8 cellular contexts compared by ENCODE assay signal in genomic region chr10:80535671-80536360, GRCh38. TPM values are rescaled to one million over a fixed set of nuclear protein-coding genes. Genes with fewer than 3 reads are reported as not detected.
DNase-seq lines count a peak whose midpoint lies in the region; TF ChIP-seq lines count a peak whose summit lies in the region.

No MANE protein-coding gene starts in this region.

- H3K9me3 ChIP-seq in esophagus (ENCODE audit: control insufficient read depth in 2 of 2, insufficient read depth in 1 of 2, low read depth in 1 of 2, low read length in 1 of 2): no peaks in the 10 kb centered on the region
- no peaks in the 10 kb centered on the region for H3K9me3 ChIP-seq in neutrophil
- no peaks in the 10 kb centered on the region for H3K9me3 ChIP-seq in thyroid gland

- 23 to 24% methylated on average over 50 of the region's 50 CpGs for WGBS in esophagus, 2 donors
- WGBS in thyroid gland, 2 donors: 33 to 41% methylated on average over 28 to 37 of the region's 50 CpGs

- DNase-seq in GM04504 (ENCODE audit: low read depth) (peak; percentile 6), H7 (peak; percentile 96), NCI-H1092 treated with DMSO at 0.1 percent for 48 hours (lab: John Stamatoyannopoulos, UW) (peak; percentile 55), thyroid gland (peak; percentile 79 to 87), NCI-H187 (lab: John Stamatoyannopoulos, UW) (no peak)
- peak; percentile 44 to 56 for DNase-seq in activated CD8-positive, alpha-beta memory T cell treated with anti-CD3 and anti-CD28 coated beads for 4 hours (ENCODE audit: low read depth in 2 of 2)

- TF ChIP-seq POLR2A in thyroid gland (IDR thresholded peaks at IDR 0.05): peak in 1 of 2 donors; percentile 66

- intact Hi-C loops in thyroid gland (cut with DNase I): no loop called here

- H3K4me1 ChIP-seq in esophagus (ENCODE audit: control insufficient read depth in 2 of 2, insufficient read depth in 2 of 2, low read length in 1 of 2) (peaks cover 3 to 22% of the 10 kb centered on the region in 2 donors), neutrophil (ENCODE audit: control insufficient read depth in 1 of 2, insufficient read depth in 1 of 2, low read depth in 1 of 2, low read length in 1 of 2) (peaks cover 33 to 36% of the 10 kb centered on the region in 2 experiments), thyroid gland (peaks cover 4 to 8% of the 10 kb centered on the region in 2 donors)

- H3K36me3 ChIP-seq in H7 (replicated peaks; ENCODE audit: control insufficient read depth, insufficient read depth, low read length): no peaks in the 10 kb centered on the region
- H3K36me3 ChIP-seq in esophagus (ENCODE audit: control insufficient read depth in 2 of 2, insufficient read depth in 2 of 2, low read length in 1 of 2): no peaks in the 10 kb centered on the region
- no peaks in the 10 kb centered on the region for H3K36me3 ChIP-seq in neutrophil
- no peaks in the 10 kb centered on the region for H3K36me3 ChIP-seq in thyroid gland

- H3K4me3 ChIP-seq in H7 (ENCODE audit: insufficient read depth, low read depth, low read length): peak overlapping the region; percentile 22; the same call in 1 of the 2 replicates
- H3K4me3 ChIP-seq in esophagus (ENCODE audit: low read depth in 1 of 2, low read length in 2 of 2): peak overlapping the region; percentile 55 to 56
- peak overlapping the region; percentile 68 to 75 for H3K4me3 ChIP-seq in neutrophil (ENCODE audit: low read depth in 1 of 2, low read length in 1 of 2)
- H3K4me3 ChIP-seq in thyroid gland (replicated peaks in 1 of 3): peak overlapping the region in 2 of 3 donors; percentile 15 to 29

- H3K27me3 ChIP-seq in H7 (ENCODE audit: control insufficient read depth, insufficient read depth, low read length): no peaks in the 10 kb centered on the region
- H3K27me3 ChIP-seq in esophagus (ENCODE audit: control insufficient read depth in 1 of 2, insufficient read depth in 2 of 2, low read length in 2 of 2): no peaks in the 10 kb centered on the region
- H3K27me3 ChIP-seq in neutrophil: no peaks in the 10 kb centered on the region
- H3K27me3 ChIP-seq in thyroid gland: no peaks in the 10 kb centered on the region

- TF ChIP-seq CTCF in neutrophil (IDR thresholded peaks at IDR 0.05) (peak; percentile 73), thyroid gland (IDR thresholded peaks at IDR 0.05) (peak in 5 of 6 experiments; percentile 45 to 86 (median 71))

- H3K27ac ChIP-seq in esophagus (ENCODE audit: low read depth in 2 of 2, low read length in 1 of 2): peak overlapping the region; percentile 7 to 66
- H3K27ac ChIP-seq in neutrophil: peak overlapping the region; percentile 91
- H3K27ac ChIP-seq in thyroid gland: peak overlapping the region; percentile 53 to 69 (median 67)

RNA-seq across cellular contexts. Expression of gene SH2D4B, which starts 1.9 kb away (rescaled TPM):
- total RNA-seq in H7 (2014; rRNA removed; shearing (Covaris generic)): not detected in 2 replicates
- polyA plus RNA-seq in esophagus: under 1 TPM in 1 of 2 donors, not detected in 1; 0.02 TPM
- 1 to 10 TPM in 2 of 4 donors, not detected in 2; 1.1 to 1.6 TPM for total RNA-seq in thyroid gland

Comparison
In these comparisons a context has a peak if more than half of its experiments do, and no peak if none do; other contexts are left out.
1. DNase-seq: peak in GM04504 (single experiment), H7 (single experiment), NCI-H1092 treated with DMSO at 0.1 percent for 48 hours (single experiment), activated CD8-positive, alpha-beta memory T cell treated with anti-CD3 and anti-CD28 coated beads for 4 hours (2 of 2) and thyroid gland (2 of 2); none in NCI-H187 (0 of 2).
2. H3K27ac ChIP-seq: peak in every context shown above with its lines; median percentile 91 in neutrophil; 67 in thyroid gland; 36 in esophagus.
3. Peak in every context shown above with its lines, with median percentiles within 50 percentile points of each other: H3K4me3 ChIP-seq.